1 cellular context compared by ENCODE assay signal in genomic region chr5:95134326-95134725, GRCh38.
TF ChIP-seq lines count a peak whose summit lies in the region.

No MANE protein-coding gene starts in this region.

TF ChIP-seq in HEK293T, 16 proteins besides CTCF, POLR2A, EP300 and RAD21 (continued from another document):
- no peak for TF ChIP-seq PKNOX1 (IDR thresholded peaks at IDR 0.05)
- no peak for TF ChIP-seq BHLHE40 (IDR thresholded peaks at IDR 0.05; ENCODE audit: borderline replicate concordance)
TF ChIP-seq in HEK293T: peak in this region for 0.
